Comparison of ENCODE assay signal across 16 cellular contexts in the genomic region with DNA sequence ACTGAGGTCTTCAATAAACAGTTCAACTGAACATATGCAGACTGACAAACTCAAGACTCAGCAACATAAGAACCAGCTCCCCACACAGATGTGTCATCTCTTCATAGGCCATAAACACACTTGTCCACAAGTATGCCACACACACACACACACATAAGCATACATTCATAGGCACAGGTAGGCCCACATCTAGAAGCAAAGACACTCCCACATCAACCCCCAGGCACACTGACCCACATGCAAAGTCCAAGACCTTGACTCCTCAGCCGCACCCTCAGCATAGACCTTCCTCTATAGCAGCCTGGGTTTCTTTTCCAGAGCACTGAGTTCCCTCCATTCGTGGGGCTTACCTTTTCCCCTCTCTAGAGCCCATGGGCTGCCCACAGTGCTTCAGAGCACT. TPM values are rescaled to one million over a fixed set of nuclear protein-coding genes. Genes with fewer than 3 reads are reported as not detected.
DNase-seq lines count a peak whose midpoint lies in the region; ATAC-seq, FAIRE-seq and TF ChIP-seq lines count a peak whose summit lies in the region.
"Had no signal": no experiment of that assay in that cellular context is flagged by ENCODE, and none has a peak within 500 bp of the region (broad histone marks: within the 10 kb centered on the region; RNA-seq: fewer than 3 reads in every experiment).

No MANE protein-coding gene starts in this region.

- intact Hi-C loops in Caco-2 (cut with micrococcal nuclease; ENCODE audit: unreplicated experiment) (no loop called here), head of caudate nucleus (cut with DNase I) (no loop called here), gastrocnemius medialis (cut with DNase I; ENCODE audit: low total_unique reads) (no loop called here)

- in situ Hi-C loops in KBM-7 (cut with MboI; ENCODE audit: low pct_unique_long_range_greater_than_20kb, low sequenced_read_pairs) (no loop called here), gastrocnemius medialis (cut with MboI; ENCODE audit: low sequenced_read_pairs in 4 of 4) (no loop called here)

- H3K9ac ChIP-seq in keratinocyte (ENCODE audit: control insufficient read depth, extremely low read depth, insufficient read depth, low read length) (peak overlapping the region; percentile 96), trophoblast cell (ENCODE audit: low read length) (no peak overlapping the region)

- H3K9me3 ChIP-seq in Caco-2 (no peaks in the 10 kb centered on the region), T-helper 17 cell (ENCODE audit: control insufficient read depth, low read length, poor library complexity, severe bottlenecking) (no peaks in the 10 kb centered on the region), keratinocyte (ENCODE audit: control insufficient read depth, low read depth, low read length) (no peaks in the 10 kb centered on the region), trophoblast cell (ENCODE audit: insufficient read depth, low read depth, low read length) (no peaks in the 10 kb centered on the region), gastrocnemius medialis (no peaks in the 10 kb centered on the region)
- H3K9me3 ChIP-seq: ascending aorta, gastroesophageal sphincter, testis had no signal

- H3K27me3 Mint-ChIP-seq in Caco-2 (ENCODE audit: insufficient read depth, unreplicated experiment) (no peaks in the 10 kb centered on the region), T-helper 17 cell (peaks cover 53% of the 10 kb centered on the region)

- H3K36me3 ChIP-seq in Caco-2 (ENCODE audit: control insufficient read depth, insufficient read depth, low read length): peaks cover 3% of the 10 kb centered on the region; the same call in 1 of the 2 replicates
- H3K36me3 ChIP-seq in keratinocyte (ENCODE audit: control insufficient read depth in 2 of 2, extremely low read depth in 1 of 2, insufficient read depth in 2 of 2, low read length in 2 of 2): peaks cover 7 to 20% of the 10 kb centered on the region in 2 experiments
- no peaks in the 10 kb centered on the region for H3K36me3 ChIP-seq in trophoblast cell (ENCODE audit: control insufficient read depth in 1 of 2, insufficient read depth in 2 of 2, low read length in 2 of 2)
- no peaks in the 10 kb centered on the region for H3K36me3 ChIP-seq in gastrocnemius medialis
- H3K36me3 ChIP-seq: ascending aorta, gastroesophageal sphincter had no signal

- H2BK5ac ChIP-seq in trophoblast cell (ENCODE audit: low read depth, low read length, poor library complexity): no peak overlapping the region

- H3K14ac ChIP-seq in trophoblast cell (ENCODE audit: low read length): no peak overlapping the region

- no peak overlapping the region for H3K18ac ChIP-seq in trophoblast cell (ENCODE audit: low read length)

- POLR2A ChIA-PET in Caco-2 (lab: Charles Lee): no interaction called here

- H4K91ac ChIP-seq in trophoblast cell (ENCODE audit: low read depth, low read length): peak overlapping the region; percentile 91

- no peak overlapping the region for H4K12ac ChIP-seq in trophoblast cell (ENCODE audit: low read depth, low read length)

- H2AFZ ChIP-seq in keratinocyte (ENCODE audit: control insufficient read depth, low read length): no peak overlapping the region
- H2AFZ ChIP-seq in trophoblast cell (ENCODE audit: insufficient read depth, low read length, poor library complexity): no peak overlapping the region

- no peak for DNase-seq in Caco-2
- DNase-seq in T-helper 17 cell: no peak
- DNase-seq in keratinocyte (ENCODE audit: low read depth, low spot score): peak; percentile 78
- DNase-seq in trophoblast cell: peak; percentile 90 to 91
- no peak for DNase-seq in DMS79 treated with DMSO at 0.1 percent for 48 hours (lab: John Stamatoyannopoulos, UW)
- no peak for DNase-seq in KBM-7
- DNase-seq in head of caudate nucleus: no peak
- no peak for DNase-seq in gastrocnemius medialis
- DNase-seq: activated CD4-positive, alpha-beta T cell treated with anti-CD3 and anti-CD28 coated beads, Interleukin-2, amount 50 U/mL, for 48 hours; NCI-H146; testis had no signal

- H3K4me3 Mint-ChIP-seq in Caco-2 (ENCODE audit: unreplicated experiment) (peak overlapping the region; percentile 73), T-helper 17 cell (peak overlapping the region; percentile 49)

- H3K79me2 ChIP-seq in keratinocyte (ENCODE audit: control insufficient read depth, insufficient read depth, low read length): peaks cover 67% of the 10 kb centered on the region
- peaks cover 12% of the 10 kb centered on the region for H3K79me2 ChIP-seq in trophoblast cell (ENCODE audit: control insufficient read depth, insufficient read depth, low read length, poor library complexity)

- TF ChIP-seq POLR2A in gastrocnemius medialis (IDR thresholded peaks at IDR 0.05): no peak

- peaks cover 6% of the 10 kb centered on the region for H4K20me1 ChIP-seq in keratinocyte (ENCODE audit: control insufficient read depth, extremely low read depth, insufficient read depth, low read length)

- no CpG with 5 or more reads among the region's 2 CpGs for WGBS in trophoblast cell (ENCODE audit: extremely low coverage, insufficient coverage, insufficient read length)

- no peak overlapping the region for H2AK5ac ChIP-seq in trophoblast cell (ENCODE audit: low read length)

- H3K4me1 Mint-ChIP-seq in Caco-2 (ENCODE audit: low read depth, unreplicated experiment) (peaks cover 32% of the 10 kb centered on the region), T-helper 17 cell (peaks cover 5% of the 10 kb centered on the region)

- ATAC-seq in T-helper 17 cell (no peak), gastrocnemius medialis (no peak)
- ATAC-seq: gastroesophageal sphincter, K562 had no signal

- H3K4me2 ChIP-seq in keratinocyte (ENCODE audit: control insufficient read depth, extremely low read depth, insufficient read depth, low read depth, low read length) (peak overlapping the region; percentile 92), trophoblast cell (ENCODE audit: low read length) (peak overlapping the region; percentile 6)

- H3K27me3 ChIP-seq in Caco-2 (replicated peaks; ENCODE audit: control insufficient read depth, insufficient read depth, low read length) (no peaks in the 10 kb centered on the region), keratinocyte (ENCODE audit: control insufficient read depth, extremely low read depth, insufficient read depth, low read length) (no peaks in the 10 kb centered on the region), trophoblast cell (ENCODE audit: insufficient read depth, low read length) (no peaks in the 10 kb centered on the region), gastrocnemius medialis (peaks cover 0 to 14% (median 11%) of the 10 kb centered on the region in 3 donors)
- H3K27me3 ChIP-seq: testis had no signal

- no peak overlapping the region for H3K23ac ChIP-seq in trophoblast cell (ENCODE audit: low read length)

- H3K27ac Mint-ChIP-seq in Caco-2 (ENCODE audit: unreplicated experiment): peak overlapping the region; percentile 73
- H3K27ac Mint-ChIP-seq in T-helper 17 cell: no peak overlapping the region

- peaks cover 3% of the 10 kb centered on the region for H3K9me1 ChIP-seq in keratinocyte (ENCODE audit: control insufficient read depth, extremely low read depth, insufficient read depth, low read length)

- H2BK120ac ChIP-seq in trophoblast cell (ENCODE audit: insufficient read depth, low read length, poor library complexity): no peak overlapping the region

- no TSS peak for BruUV-seq in Caco-2 (replicated peaks; lab: Mats Ljungman, UMichigan)

- H2BK12ac ChIP-seq in trophoblast cell (ENCODE audit: low read length): no peak overlapping the region

- dilution Hi-C loops in keratinocyte (cut with MboI; ENCODE audit: extremely low pct_ligation_motif_present, low sequenced_read_pairs): no loop called here

- H3K4me1 ChIP-seq in Caco-2: peaks cover 48% of the 10 kb centered on the region
- peaks cover 50% of the 10 kb centered on the region for H3K4me1 ChIP-seq in keratinocyte (ENCODE audit: control insufficient read depth, extremely low read depth, insufficient read depth, low read length)
- H3K4me1 ChIP-seq in trophoblast cell (ENCODE audit: control insufficient read depth in 1 of 2, insufficient read depth in 2 of 2, low read length in 2 of 2): peaks cover 28 to 31% of the 10 kb centered on the region in 2 experiments
- peaks cover 0 to 5% of the 10 kb centered on the region in 2 donors for H3K4me1 ChIP-seq in gastrocnemius medialis
- H3K4me1 ChIP-seq: testis had no signal

- H3K4me3 ChIP-seq in Caco-2 (ENCODE audit: low read depth, low read length) (peak overlapping the region; percentile 79), keratinocyte (ENCODE audit: control insufficient read depth in 2 of 3, extremely low read depth in 1 of 3, insufficient read depth in 2 of 3, low read depth in 1 of 3, low read length in 3 of 3) (peak overlapping the region; percentile 82 to 97 (median 92)), trophoblast cell (ENCODE audit: low read depth, low read length) (no peak overlapping the region), gastrocnemius medialis (no peak overlapping the region)
- H3K4me3 ChIP-seq: ascending aorta, gastroesophageal sphincter, K562, testis had no signal

- no peaks in the 10 kb centered on the region for H3K9me3 Mint-ChIP-seq in Caco-2 (ENCODE audit: unreplicated experiment)

- H3K79me1 ChIP-seq in trophoblast cell (ENCODE audit: low read length): peaks cover 18% of the 10 kb centered on the region

- TF ChIP-seq CTCF in Caco-2 (IDR thresholded peaks at IDR 0.05; ENCODE audit: insufficient read depth in 1 of 2, low read depth in 1 of 2, low read length in 1 of 2, severe bottlenecking in 1 of 2, unreplicated experiment in 1 of 2) (no peak), keratinocyte (optimal IDR thresholded peaks at IDR 0.05 in 1 of 3, IDR thresholded peaks at IDR 0.05 in 1 of 3, conservative IDR thresholded peaks at IDR 0.05 in 1 of 3; ENCODE audit: extremely low read depth in 1 of 3, insufficient read depth in 2 of 3, low read length in 3 of 3) (no peak), gastrocnemius medialis (IDR thresholded peaks at IDR 0.05 in 4 of 5, conservative IDR thresholded peaks at IDR 0.05 in 1 of 5) (no peak)

- peaks cover 9% of the 10 kb centered on the region for H3K36me3 Mint-ChIP-seq in Caco-2 (ENCODE audit: insufficient read depth, unreplicated experiment)
- peaks cover 6% of the 10 kb centered on the region for H3K36me3 Mint-ChIP-seq in T-helper 17 cell (ENCODE audit: low read depth)

- CTCF ChIA-PET in Caco-2 (lab: Charles Lee): interaction anchor here (0.5 to 1.0 kb wide), 2 partner anchors 12 to 83 kb away, joined by 3 to 6 read pairs; no protein-coding TSS in a partner anchor

- FAIRE-seq in keratinocyte (lab: Jason Lieb, UNC): peak; percentile 93
- FAIRE-seq: K562 had no signal

- H3K27ac ChIP-seq in keratinocyte (ENCODE audit: control insufficient read depth, insufficient read depth, low read length) (peak overlapping the region; percentile 90), trophoblast cell (ENCODE audit: low read depth, low read length) (no peak overlapping the region), gastrocnemius medialis (no peak overlapping the region)
- H3K27ac ChIP-seq: ascending aorta, gastroesophageal sphincter, testis had no signal

- H3K4ac ChIP-seq in trophoblast cell (ENCODE audit: low read depth, low read length): no peak overlapping the region

- H4K8ac ChIP-seq in trophoblast cell (ENCODE audit: low read depth, low read length): no peak overlapping the region

RNA-seq across cellular contexts. Expression of gene LAD1, which starts 1.4 kb away (rescaled TPM):
- total RNA-seq in Caco-2 (2022): 77.2 and 80.5 TPM in 2 replicates
- not detected for total RNA-seq in T-helper 17 cell
- polyA plus RNA-seq in keratinocyte: 82.4 to 140 TPM (median 82.9 TPM) in 3 replicates
- polyA plus RNA-seq in keratinocyte (2011; ENCODE audit: low read depth): 248 TPM
- 83.9 and 126 TPM in 2 replicates for polyA plus RNA-seq in keratinocyte (2011; cell fraction: cytosol; rRNA removed)
- polyA plus RNA-seq in keratinocyte (2011; cell fraction: nucleus; rRNA removed): 92.0 and 120 TPM in 2 replicates
- 182 and 251 TPM in 2 replicates for polyA plus RNA-seq in keratinocyte (2012; ENCODE audit: low replicate concordance)
- polyA minus RNA-seq in keratinocyte: 61.3 to 158 TPM (median 119 TPM) in 3 replicates
- polyA minus RNA-seq in keratinocyte (2011; cell fraction: cytosol; rRNA and poly(A)+ RNA removed): 119 TPM
- polyA minus RNA-seq in keratinocyte (2011; cell fraction: nucleus; rRNA and poly(A)+ RNA removed): 57.9 and 60.0 TPM in 2 replicates
- polyA plus RNA-seq in trophoblast cell (2013): 28.6 and 30.4 TPM in 2 replicates
- total RNA-seq in gastrocnemius medialis: 1 to 10 TPM in 2 of 4 donors, under 1 TPM in 2; 0.25 to 6.2 (median 0.92) TPM
- total RNA-seq: dermis microvascular lymphatic vessel endothelial cell had no signal
- polyA plus RNA-seq: K562, neural cell had no signal

RNA-seq across cellular contexts. Expression of gene TNNT2, which starts 20.2 kb away (rescaled TPM):
- total RNA-seq in Caco-2 (2022): 5.9 and 7.3 TPM in 2 replicates
- not detected for total RNA-seq in T-helper 17 cell
- 0.61 to 2.3 TPM (median 1.4 TPM) in 3 replicates for polyA plus RNA-seq in keratinocyte
- polyA plus RNA-seq in keratinocyte (2011; ENCODE audit: low read depth): 36.2 TPM
- 0.43 and 0.45 TPM in 2 replicates for polyA plus RNA-seq in keratinocyte (2011; cell fraction: cytosol; rRNA removed)
- 9.6 and 9.8 TPM in 2 replicates for polyA plus RNA-seq in keratinocyte (2011; cell fraction: nucleus; rRNA removed)
- 1.1 and 26.4 TPM in 2 replicates for polyA plus RNA-seq in keratinocyte (2012; ENCODE audit: low replicate concordance)
- polyA minus RNA-seq in keratinocyte: 0.59 to 4.1 TPM (median 3.5 TPM) in 3 replicates
- polyA minus RNA-seq in keratinocyte (2011; cell fraction: cytosol; rRNA and poly(A)+ RNA removed): not detected
- 5.7 and 8.5 TPM in 2 replicates for polyA minus RNA-seq in keratinocyte (2011; cell fraction: nucleus; rRNA and poly(A)+ RNA removed)
- 32.3 and 32.7 TPM in 2 replicates for polyA plus RNA-seq in trophoblast cell (2013)
- total RNA-seq in gastrocnemius medialis: 10 to 100 TPM in 1 of 4 donors, 1 to 10 TPM in 1, under 1 TPM in 1, not detected in 1; 0.39 to 14.8 (median 6.7) TPM
- total RNA-seq: ascending aorta, dermis microvascular lymphatic vessel endothelial cell, K562 had no signal
- polyA plus RNA-seq: K562, neural cell had no signal

RNA-seq across cellular contexts. Expression of gene TNNI1, which starts 23.9 kb away (rescaled TPM):
- total RNA-seq in Caco-2 (2022) (not detected in 2 replicates), T-helper 17 cell (not detected), gastrocnemius medialis (1,000 to 10,000 TPM in 2 of 4 donors, 100 to 1,000 TPM in 2; 304 to 3,604 (median 1,823) TPM)
- not detected in 3 replicates for polyA plus RNA-seq in keratinocyte
- polyA plus RNA-seq in keratinocyte (2011; ENCODE audit: low read depth): not detected
- polyA plus RNA-seq in keratinocyte (2011; cell fraction: cytosol; rRNA removed): not detected in 2 replicates
- not detected in 2 replicates for polyA plus RNA-seq in keratinocyte (2011; cell fraction: nucleus; rRNA removed)
- 0.86 and 1.4 TPM in 2 replicates for polyA plus RNA-seq in keratinocyte (2012; ENCODE audit: low replicate concordance)
- 0.06 TPM in 1 of 3 replicates, not detected in the others for polyA minus RNA-seq in keratinocyte
- not detected for polyA minus RNA-seq in keratinocyte (2011; cell fraction: cytosol; rRNA and poly(A)+ RNA removed)
- polyA minus RNA-seq in keratinocyte (2011; cell fraction: nucleus; rRNA and poly(A)+ RNA removed): 0.11 TPM in 1 of 2 replicates, not detected in the other
- 0.75 and 0.90 TPM in 2 replicates for polyA plus RNA-seq in trophoblast cell (2013)
- total RNA-seq: ascending aorta, dermis microvascular lymphatic vessel endothelial cell, gastroesophageal sphincter, K562 had no signal
- polyA plus RNA-seq: K562 had no signal

Comparison
In these comparisons a context has a peak if more than half of its experiments do, and no peak if none do; other contexts are left out.
1. DNase-seq: peak in keratinocyte (single experiment) and trophoblast cell (2 of 2); none in Caco-2 (0 of 2), T-helper 17 cell (0 of 3), DMS79 treated with DMSO at 0.1 percent for 48 hours (single experiment), KBM-7 (single experiment), head of caudate nucleus (0 of 42) and gastrocnemius medialis (0 of 2).
2. H3K4me3 ChIP-seq: peak in Caco-2 (single experiment) and keratinocyte (3 of 3); none in trophoblast cell (single experiment) and gastrocnemius medialis (0 of 4).
3. RNA of gene LAD1, which starts 1.4 kb away (total RNA-seq): 77.2 to 80.5 TPM in Caco-2; 0.25 to 6.2 TPM in gastrocnemius medialis and not detected in T-helper 17 cell; every median in the first group is over 10 times any median in the second.
4. RNA of gene TNNI1, which starts 23.9 kb away (total RNA-seq): 304 to 3,604 TPM in gastrocnemius medialis; not detected in Caco-2 and not detected in T-helper 17 cell; every median in the first group is over 100 times any median in the second.